28 cellular contexts compared by ENCODE assay signal in the genomic region with DNA sequence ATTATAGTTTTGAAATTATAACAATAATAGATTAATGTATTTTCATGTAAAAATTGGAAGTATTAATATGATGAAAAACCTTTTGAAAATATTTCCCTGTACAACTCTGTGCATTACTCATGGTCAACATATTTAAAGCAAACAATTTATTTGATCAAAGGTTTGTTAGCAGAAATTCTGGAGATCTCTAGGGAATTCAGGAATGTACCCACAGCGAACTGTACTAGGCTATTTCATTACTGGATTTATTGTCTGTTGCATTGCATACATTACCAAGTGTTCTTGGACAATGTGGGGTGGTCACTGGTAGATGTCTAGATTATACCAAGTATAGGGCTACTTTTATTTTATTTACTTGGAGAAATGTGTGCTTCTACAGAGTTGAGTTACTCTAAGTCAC.
"Had no signal": no experiment of that assay in that cellular context is flagged by ENCODE, and none has a peak within 500 bp of the region (broad histone marks: within the 10 kb centered on the region; RNA-seq: fewer than 3 reads in every experiment).

No MANE protein-coding gene starts in this region.

- H3K79me2 ChIP-seq: parathyroid adenoma had no signal

- H3K9ac ChIP-seq: parathyroid adenoma had no signal

- ATAC-seq: activated naive CD8-positive, alpha-beta T cell treated with anti-CD3 and anti-CD28 coated beads, Interleukin-2, amount 50 U/mL, for 24 hours; activated T-cell treated with anti-CD3 and anti-CD28 coated beads, Interleukin-2, amount 50 U/mL, for 4 hours; activated T-helper 17 cell treated with anti-CD3 and anti-CD28 coated beads, Interleukin-2, amount 50 U/mL, for 72 hours; body of pancreas; esophagus mucosa; left lung; lower lobe of right lung; naive thymus-derived CD8-positive, alpha-beta T cell; psoas muscle; stimulated activated naive B cell treated with anti-CD40 and anti-IgM and Interleukin-4, amounts not matched to agents 10 μg/mL and 1 μg/mL and 100 μg/mL, for 72 hours; T-helper 17 cell; upper lobe of right lung; WTC11 had no signal

- H3K27ac ChIP-seq: body of pancreas, cardiac muscle cell, left lung, lower lobe of right lung, parathyroid adenoma, psoas muscle, sigmoid colon, stomach, thyroid gland, upper lobe of right lung had no signal

- H2AFZ ChIP-seq: parathyroid adenoma had no signal

- H3K36me3 ChIP-seq: cardiac muscle cell, left lung, lower lobe of right lung, sigmoid colon, stomach, thyroid gland, upper lobe of right lung had no signal

- H3K4me1 ChIP-seq: body of pancreas, left lung, lower lobe of right lung, parathyroid adenoma, psoas muscle, sigmoid colon, stomach, thyroid gland, upper lobe of right lung had no signal

- DNase-seq: activated CD4-positive, alpha-beta memory T cell treated with anti-CD3 and anti-CD28 coated beads, Interleukin-2, amount 10 ng/mL, durations not matched to agents 7 days and 5 days; activated CD4-positive, alpha-beta T cell treated with anti-CD3 and anti-CD28 coated beads for 1 hour; activated CD4-positive, alpha-beta T cell treated with anti-CD3 and anti-CD28 coated beads, Interleukin-2, amount 10 ng/mL, durations not matched to agents 7 days and 5 days; activated gamma-delta T cell treated with Interleukin-2 at 50 U/mL for 16 hours; activated naive CD8-positive, alpha-beta T cell treated with anti-CD3 and anti-CD28 coated beads, Interleukin-2, amount 50 U/mL, for 24 hours; activated T-cell treated with anti-CD3 and anti-CD28 coated beads, Interleukin-2, amount 50 U/mL, for 4 hours; body of pancreas; kidney glomerular epithelial cell; left lung; lower lobe of right lung; mesenchymal stem cell; naive thymus-derived CD8-positive, alpha-beta T cell; occipital lobe; psoas muscle; sigmoid colon; stimulated activated CD4-positive, alpha-beta T cell treated with anti-CD3 and anti-CD28 coated beads, Interleukin-15, amount 100 ng/mL, for 24 hours; stimulated activated CD4-positive, alpha-beta T cell treated with anti-CD3 and anti-CD28 coated beads, Interleukin-2, amount 100 ng/mL, for 24 hours; stimulated activated naive B cell treated with anti-CD40 and anti-IgM and Interleukin-4, amounts not matched to agents 10 μg/mL and 1 μg/mL and 100 μg/mL, for 72 hours; stomach; T-helper 17 cell; T1000; thyroid gland; upper lobe of right lung had no signal

- H3K4me3 ChIP-seq: body of pancreas, cardiac muscle cell, left lung, lower lobe of right lung, psoas muscle, sigmoid colon, stomach, thyroid gland, upper lobe of right lung had no signal

- H3K9me3 ChIP-seq: body of pancreas, lower lobe of right lung, psoas muscle, thyroid gland, upper lobe of right lung had no signal

- H3K27me3 ChIP-seq: body of pancreas, cardiac muscle cell, left lung, sigmoid colon, stomach, thyroid gland, upper lobe of right lung had no signal
